Comparison of ENCODE assay signal across 24 cellular contexts in genomic region chr11:44457862-44458261, GRCh38.
DNase-seq lines count a peak whose midpoint lies in the region; ATAC-seq and TF ChIP-seq lines count a peak whose summit lies in the region.
"Had no signal": no experiment of that assay in that cellular context is flagged by ENCODE, and none has a peak within 500 bp of the region (broad histone marks: within the 10 kb centered on the region; RNA-seq: fewer than 3 reads in every experiment).

No MANE protein-coding gene starts in this region.

- POLR2A ChIA-PET in SK-N-SH (lab: Yijun Ruan, JAX): no interaction called here

- ATAC-seq in SK-N-SH treated with all-trans-retinoic acid at 6 μM for 48 hours (no peak), left cardiac atrium (no peak), left ventricle myocardium superior (no peak)
- ATAC-seq: GM12878 had no signal

- no peaks in the 10 kb centered on the region for H4K20me1 ChIP-seq in SK-N-SH (ENCODE audit: insufficient read depth)
- H4K20me1 ChIP-seq: BLaER1 had no signal

- H3F3A ChIP-seq in SK-N-SH (replicated peaks; ENCODE audit: insufficient read depth): no peaks in the 10 kb centered on the region

- TF ChIP-seq EP300 in SK-N-SH (IDR thresholded peaks at IDR 0.05; ENCODE audit: borderline replicate concordance in 1 of 2, low read depth in 1 of 2, low read length in 1 of 2): peak in 1 of 2 experiments; percentile 56; a peak in 1 of 4 replicates

- H3K27me3 Mint-ChIP-seq in endothelial cell (ENCODE audit: unreplicated experiment): peaks cover 6% of the 10 kb centered on the region
- H3K27me3 Mint-ChIP-seq: CD4-positive, alpha-beta memory T cell; CD4-positive, CD25-positive, alpha-beta regulatory T cell had no signal

- no peak overlapping the region for H2AFZ ChIP-seq in SK-N-SH (ENCODE audit: low read depth)

- no peaks in the 10 kb centered on the region; the same call in none of the 2 replicates for H3K27me3 ChIP-seq in SK-N-SH (ENCODE audit: insufficient read depth)
- H3K27me3 ChIP-seq: BE2C, BLaER1 had no signal

- peak overlapping the region in 1 of 2 experiments; percentile 79; a peak in 2 of 4 replicates for H3K27ac ChIP-seq in SK-N-SH (ENCODE audit: low read depth in 2 of 2, low read length in 1 of 2)
- H3K27ac ChIP-seq: BLaER1 had no signal

- H3K9me3 Mint-ChIP-seq in endothelial cell (ENCODE audit: unreplicated experiment): peaks cover 3% of the 10 kb centered on the region
- H3K9me3 Mint-ChIP-seq: CD8-positive, alpha-beta memory T cell had no signal

- H3K4me1 ChIP-seq in SK-N-SH (ENCODE audit: control insufficient read depth in 1 of 2, insufficient read depth in 2 of 2, low read depth in 1 of 2, low read length in 1 of 2): peaks cover 0 to 37% of the 10 kb centered on the region in 2 experiments; a peak in 2 of 4 replicates
- H3K4me1 ChIP-seq: BLaER1 had no signal

- no peaks in the 10 kb centered on the region for H3K36me3 ChIP-seq in SK-N-SH (replicated peaks in 1 of 2; ENCODE audit: control insufficient read depth in 1 of 2, insufficient read depth in 2 of 2, low read length in 1 of 2)
- H3K36me3 ChIP-seq: BE2C, BLaER1 had no signal

- H3K36me3 Mint-ChIP-seq in endothelial cell (ENCODE audit: low read depth, unreplicated experiment): no peaks in the 10 kb centered on the region
- H3K36me3 Mint-ChIP-seq: CD14-positive monocyte; CD4-positive, alpha-beta memory T cell; CD4-positive, CD25-positive, alpha-beta regulatory T cell; CD8-positive, alpha-beta memory T cell had no signal

- no peak for TF ChIP-seq RAD21 in SK-N-SH (IDR thresholded peaks at IDR 0.05; ENCODE audit: low read length)

- CTCF ChIA-PET in SK-N-SH (lab: Yijun Ruan, JAX): interaction anchor here (1.0 to 2.4 kb wide), 4 partner anchors 8 to 363 kb away, joined by 3 to 6 read pairs (median 4); partner anchors contain the start of gene EXT2

- no peak overlapping the region for H3K4me2 ChIP-seq in SK-N-SH
- H3K4me2 ChIP-seq: BLaER1 had no signal

- H3K4me1 Mint-ChIP-seq in endothelial cell (ENCODE audit: unreplicated experiment): peaks cover 3% of the 10 kb centered on the region
- H3K4me1 Mint-ChIP-seq: CD14-positive monocyte; CD4-positive, alpha-beta memory T cell; CD4-positive, CD25-positive, alpha-beta regulatory T cell; CD8-positive, alpha-beta memory T cell had no signal

- DNase-seq in SK-N-SH: peak; percentile 53
- DNase-seq in endothelial cell (ENCODE audit: low spot score): no peak
- no peak for DNase-seq in left cardiac atrium
- DNase-seq in left ventricle myocardium superior: no peak
- no peak for DNase-seq in NK-92 treated with Interleukin-12 subunit alpha and Interleukin-12 subunit beta, amount 100 ng/mL, for 24 hours (lab: John Stamatoyannopoulos, UW)
- DNase-seq: 8988T; ACHN; BE2C; C1 segment of cervical spinal cord; CD4-positive, alpha-beta memory T cell; CD4-positive, CD25-positive, alpha-beta regulatory T cell; CD8-positive, alpha-beta memory T cell; COR-L47; DMS 273 treated with DMSO at 0.1 percent for 48 hours; DMS153; DMS53; DMS79; DND-41; EL; GDM1 had no signal

- no peaks in the 10 kb centered on the region for H3K9me3 ChIP-seq in SK-N-SH
- H3K9me3 ChIP-seq: BE2C, BLaER1 had no signal

- no peaks in the 10 kb centered on the region for H3K9me2 ChIP-seq in SK-N-SH

- H3K79me2 ChIP-seq in SK-N-SH (ENCODE audit: insufficient read depth): no peaks in the 10 kb centered on the region

- peak overlapping the region; percentile 25 for H3K4me3 Mint-ChIP-seq in endothelial cell (ENCODE audit: unreplicated experiment)
- H3K4me3 Mint-ChIP-seq: CD4-positive, alpha-beta memory T cell; CD4-positive, CD25-positive, alpha-beta regulatory T cell; CD8-positive, alpha-beta memory T cell had no signal

- no peak overlapping the region for H3K9ac ChIP-seq in SK-N-SH
- H3K9ac ChIP-seq: BLaER1 had no signal

- H3K27ac Mint-ChIP-seq in endothelial cell (ENCODE audit: unreplicated experiment): no peak overlapping the region
- H3K27ac Mint-ChIP-seq: CD14-positive monocyte; CD4-positive, alpha-beta memory T cell; CD4-positive, CD25-positive, alpha-beta regulatory T cell; CD8-positive, alpha-beta memory T cell had no signal

- intact Hi-C loops in left cardiac atrium (cut with DNase I): no loop called here
- intact Hi-C loops in left ventricle myocardium superior (cut with micrococcal nuclease): no loop called here

- no peak overlapping the region for H3K4me3 ChIP-seq in SK-N-SH (ENCODE audit: low read depth in 2 of 2, low read length in 1 of 2)
- H3K4me3 ChIP-seq: BLaER1, GM12878 had no signal

- TF ChIP-seq CTCF in SK-N-SH (IDR thresholded peaks at IDR 0.05) (no peak), endothelial cell (IDR thresholded peaks at IDR 0.05; ENCODE audit: unreplicated experiment) (no peak)

TF ChIP-seq in SK-N-SH, 30 proteins besides CTCF, POLR2A, EP300 and RAD21:
- TF ChIP-seq MEF2A (IDR thresholded peaks at IDR 0.05; ENCODE audit: borderline replicate concordance, low read depth): no peak
- TF ChIP-seq JUND (IDR thresholded peaks at IDR 0.05): no peak
- TF ChIP-seq, protein P1, sequence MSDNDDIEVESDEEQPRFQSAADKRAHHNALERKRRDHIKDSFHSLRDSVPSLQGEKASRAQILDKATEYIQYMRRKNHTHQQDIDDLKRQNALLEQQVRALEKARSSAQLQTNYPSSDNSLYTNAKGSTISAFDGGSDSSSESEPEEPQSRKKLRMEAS (IDR thresholded peaks at IDR 0.05; ENCODE audit: low read depth): no peak
- TF ChIP-seq CHD2 (IDR thresholded peaks at IDR 0.05; ENCODE audit: low read length, partially characterized antibody): peak; percentile 52
- no peak for TF ChIP-seq POLR2AphosphoS5 (IDR thresholded peaks at IDR 0.05; ENCODE audit: low read depth, low read length)
- peak; percentile 74 for TF ChIP-seq GATA2 (CRISPR knock-in tag; IDR thresholded peaks at IDR 0.05)

TF ChIP-seq in SK-N-SH treated with all-trans-retinoic acid at 6 μM for 48 hours, 23 proteins besides CTCF, POLR2A, EP300 and RAD21:
- TF ChIP-seq ZNF565 (CRISPR knock-in tag; conservative IDR thresholded peaks at IDR 0.05; ENCODE audit: low read depth) (no peak), POU6F1 (CRISPR knock-in tag; IDR thresholded peaks at IDR 0.05; ENCODE audit: borderline replicate concordance, low read depth) (no peak), GLIS3 (CRISPR knock-in tag; IDR thresholded peaks at IDR 0.05) (no peak), TSHZ2 (CRISPR knock-in tag; IDR thresholded peaks at IDR 0.05) (0 out of 2 replicates have a peak, but pooled peaks have one; percentile 16), TCF4 (CRISPR knock-in tag; IDR thresholded peaks at IDR 0.05; ENCODE audit: borderline replicate concordance) (peak; percentile 60; the same call in 1 of the 2 replicates), OSR1 (CRISPR knock-in tag; IDR thresholded peaks at IDR 0.05) (no peak), TOX (CRISPR knock-in tag; IDR thresholded peaks at IDR 0.05; ENCODE audit: borderline replicate concordance) (no peak)
